In genomic region chr19:55606471-55606787, GRCh38 we compare ENCODE assay signal across 8 cellular contexts. TPM values are rescaled to one million over a fixed set of nuclear protein-coding genes. Genes with fewer than 3 reads are reported as not detected.
DNase-seq lines count a peak whose midpoint lies in the region; TF ChIP-seq lines count a peak whose summit lies in the region.

No MANE protein-coding gene starts in this region.

- no peaks in the 10 kb centered on the region for H3K27me3 Mint-ChIP-seq in nephron (ENCODE audit: low read depth)

- H3K4me3 ChIP-seq in BE2C (ENCODE audit: low read depth, low read length) = peak overlapping the region; percentile 90
- H3K4me3 ChIP-seq in MG63 = peak overlapping the region; percentile 80
- H3K4me3 ChIP-seq in dorsolateral prefrontal cortex = peak overlapping the region in 58 of 59 donors; percentile 60 to 90 (median 80)

- peak overlapping the region; percentile 97 to 99 (median 99) for H3K4me3 Mint-ChIP-seq in nephron

- H3K36me3 ChIP-seq in BE2C (peaks cover 7% of the 10 kb centered on the region), MG63 (peaks cover 34% of the 10 kb centered on the region)

- intact Hi-C loops in dorsolateral prefrontal cortex (cut with DNase I) = loop anchor here in 1 of 2 donors (2.0 kb wide), 1 partner anchor 14 kb away; no protein-coding TSS in a partner anchor

- peak overlapping the region; percentile 96 to 99 (median 99) for H3K27ac Mint-ChIP-seq in nephron

- DNase-seq in BE2C = no peak
- no peak for DNase-seq in MG63
- no peak for DNase-seq in dorsolateral prefrontal cortex
- DNase-seq in NCI-H2196 treated with DMSO at 0.1 percent for 48 hours (lab: John Stamatoyannopoulos, UW; ENCODE audit: unreplicated experiment) = no peak
- DNase-seq in DMS79 treated with DMSO at 0.1 percent for 48 hours (lab: John Stamatoyannopoulos, UW) = no peak
- no peak for DNase-seq in GM19238 (ENCODE audit: insufficient read length, low spot score)
- DNase-seq in NCI-H510A (lab: John Stamatoyannopoulos, UW) = no peak

- H3K27me3 ChIP-seq in BE2C (no peaks in the 10 kb centered on the region), MG63 (no peaks in the 10 kb centered on the region), dorsolateral prefrontal cortex (no peaks in the 10 kb centered on the region)

- H3K9me3 ChIP-seq in BE2C = no peaks in the 10 kb centered on the region
- peaks cover 7% of the 10 kb centered on the region; the same call in 1 of the 2 replicates for H3K9me3 ChIP-seq in MG63

- H3K27ac ChIP-seq in dorsolateral prefrontal cortex = peak overlapping the region in 45 of 59 donors; percentile 24 to 99 (median 95)

- H3K9me3 Mint-ChIP-seq in nephron = no peaks in the 10 kb centered on the region

- TF ChIP-seq CTCF in BE2C (IDR thresholded peaks at IDR 0.05; ENCODE audit: low read depth, low read length) = no peak
- TF ChIP-seq CTCF in dorsolateral prefrontal cortex (IDR thresholded peaks at IDR 0.05 in 54 of 56, conservative IDR thresholded peaks at IDR 0.05 in 2 of 56; ENCODE audit: low read depth in 1 of 56, partially characterized antibody in 56 of 56) = peak in 2 of 56 donors; percentile 4 to 15
- peak; percentile 7 to 20 (median 17) for TF ChIP-seq CTCF in nephron (IDR thresholded peaks at IDR 0.05; ENCODE audit: unreplicated experiment in 3 of 3)

- H3K4me1 Mint-ChIP-seq in nephron = peaks cover 21% of the 10 kb centered on the region

- peaks cover 36% of the 10 kb centered on the region for H3K36me3 Mint-ChIP-seq in nephron (ENCODE audit: low read depth)

- H3K4me1 ChIP-seq in BE2C = no peaks in the 10 kb centered on the region; the same call in 1 of the 2 replicates

RNA-seq across cellular contexts. Expression of gene ZNF865, which starts 1.0 kb away (rescaled TPM):
- 8.2 TPM for polyA plus RNA-seq in BE2C (2012; ENCODE audit: insufficient read depth, insufficient read length, low read depth)
- 0.66 and 0.69 TPM in 2 replicates for total RNA-seq in MG63 (2014; rRNA removed; shearing (Covaris generic); ENCODE audit: low replicate concordance)
- total RNA-seq in dorsolateral prefrontal cortex = 10 to 100 TPM; 14.1 to 30.5 (median 19.4) TPM

RNA-seq across cellular contexts. Expression of gene ZNF524, which starts 6.3 kb away (rescaled TPM):
- 29.9 TPM for polyA plus RNA-seq in BE2C (2012; ENCODE audit: insufficient read depth, insufficient read length, low read depth)
- total RNA-seq in MG63 (2014; rRNA removed; shearing (Covaris generic); ENCODE audit: low replicate concordance) = 7.9 and 22.4 TPM in 2 replicates
- 10 to 100 TPM in 117 of 120 experiments, 1 to 10 TPM in 3; 8.8 to 22.8 (median 13.8) TPM for total RNA-seq in dorsolateral prefrontal cortex

RNA-seq across cellular contexts. Expression of gene FIZ1, which starts 7.1 kb away (rescaled TPM):
- polyA plus RNA-seq in BE2C (2012; ENCODE audit: insufficient read depth, insufficient read length, low read depth) = 23.9 TPM
- 2.9 and 4.0 TPM in 2 replicates for total RNA-seq in MG63 (2014; rRNA removed; shearing (Covaris generic); ENCODE audit: low replicate concordance)
- 10 to 100 TPM; 18.3 to 50.0 (median 30.3) TPM for total RNA-seq in dorsolateral prefrontal cortex

RNA-seq across cellular contexts. Expression of gene ZNF784, which starts 17.9 kb away (rescaled TPM):
- polyA plus RNA-seq in BE2C (2012; ENCODE audit: insufficient read depth, insufficient read length, low read depth) = 12.1 TPM
- total RNA-seq in MG63 (2014; rRNA removed; shearing (Covaris generic); ENCODE audit: low replicate concordance) = 9.0 and 12.6 TPM in 2 replicates
- 1 to 10 TPM; 2.2 to 7.7 (median 4.4) TPM for total RNA-seq in dorsolateral prefrontal cortex

RNA-seq across cellular contexts. Expression of gene ZNF579, which starts 25.8 kb away (rescaled TPM):
- polyA plus RNA-seq in BE2C (2012; ENCODE audit: insufficient read depth, insufficient read length, low read depth) = 49.8 TPM
- 7.2 and 8.6 TPM in 2 replicates for total RNA-seq in MG63 (2014; rRNA removed; shearing (Covaris generic); ENCODE audit: low replicate concordance)
- total RNA-seq in dorsolateral prefrontal cortex = 10 to 100 TPM in 119 of 120 experiments, 1 to 10 TPM in 1; 9.4 to 22.9 (median 15.7) TPM
